15 cellular contexts compared by ENCODE assay signal in the genomic region with DNA sequence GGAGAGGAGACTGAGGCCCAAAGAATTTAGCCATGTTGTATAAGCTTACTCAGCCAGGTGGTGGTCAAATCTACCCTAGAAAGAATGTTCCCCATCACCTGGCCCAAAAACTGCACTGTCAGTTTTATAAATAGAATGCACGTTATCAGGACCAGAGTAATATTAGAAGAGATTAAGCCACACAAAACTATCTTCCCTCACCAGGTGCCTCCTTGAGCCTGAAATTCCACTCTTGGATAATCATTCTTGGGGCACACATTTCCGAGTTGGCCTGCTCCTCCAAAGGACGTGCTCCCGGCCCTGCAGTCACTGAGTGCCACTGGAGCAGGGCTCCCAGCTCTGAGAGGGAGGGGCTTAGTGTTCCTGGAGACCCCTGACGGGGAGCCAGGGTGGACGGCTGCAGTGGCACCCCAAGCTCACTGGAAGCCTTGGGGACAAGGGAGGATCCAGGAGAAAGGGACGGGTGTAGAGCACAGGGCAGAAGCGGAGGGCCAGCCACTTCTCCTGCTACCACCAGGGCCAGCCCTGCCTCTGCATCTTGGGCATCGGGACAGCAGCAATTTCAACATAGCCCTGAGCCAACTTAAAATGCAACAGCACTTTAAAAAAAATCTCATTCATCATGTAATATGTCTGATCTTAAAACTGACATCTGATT.
"Had no signal": no experiment of that assay in that cellular context is flagged by ENCODE, and none has a peak within 500 bp of the region (broad histone marks: within the 10 kb centered on the region; RNA-seq: fewer than 3 reads in every experiment).

No MANE protein-coding gene starts in this region.

- H3K4me1 ChIP-seq: breast epithelium, tibial artery, vagina had no signal

- H3K36me3 ChIP-seq: breast epithelium, heart right ventricle, tibial artery, vagina had no signal

- H3K4me3 ChIP-seq: breast epithelium, heart right ventricle, tibial artery, vagina had no signal

- ATAC-seq: left colon; naive thymus-derived CD4-positive, alpha-beta T cell; stimulated activated memory B cell treated with anti-CD40 and anti-IgM and Interleukin-4, amounts not matched to agents 10 μg/mL and 1 μg/mL and 100 μg/mL, for 72 hours had no signal

- H3K27me3 ChIP-seq: breast epithelium, heart right ventricle, tibial artery, vagina had no signal

- DNase-seq: activated B cell treated with CpG ODN at 0.5 μM for 24 hours; activated CD4-positive, alpha-beta T cell treated with anti-CD3 and anti-CD28 coated beads, Interleukin-2, amount 10 ng/mL, durations not matched to agents 7 days and 5 days; activated CD8-positive, alpha-beta memory T cell treated with anti-CD3 and anti-CD28 coated beads, Interleukin-2, amount 50 U/mL, for 48 hours; activated gamma-delta T cell treated with Interleukin-2 at 50 U/mL for 16 hours; activated naive CD8-positive, alpha-beta T cell treated with anti-CD3 and anti-CD28 coated beads, Interleukin-2, amount 10 ng/mL, durations not matched to agents 7 days and 5 days; aorta; endodermal cell; heart right ventricle; left colon; naive thymus-derived CD4-positive, alpha-beta T cell; stimulated activated CD4-positive, alpha-beta T cell treated with anti-CD3 and anti-CD28 coated beads, Interleukin-2, amount 100 ng/mL, for 48 hours; tibial artery had no signal

- H3K27ac ChIP-seq: breast epithelium, heart right ventricle, tibial artery, vagina had no signal

- H3K9me3 ChIP-seq: breast epithelium, heart right ventricle, tibial artery, vagina had no signal
